20 cellular contexts compared by ENCODE assay signal in genomic region chr12:109654357-109654756, GRCh38.
"Had no signal": no experiment of that assay in that cellular context is flagged by ENCODE, and none has a peak within 500 bp of the region (broad histone marks: within the 10 kb centered on the region; RNA-seq: fewer than 3 reads in every experiment).

No MANE protein-coding gene starts in this region.

- H3K9me3 ChIP-seq: body of pancreas, left lung, sigmoid colon, tibial artery, vagina had no signal

- H3K4me1 ChIP-seq: body of pancreas, left lung, sigmoid colon, tibial artery, vagina had no signal

- ATAC-seq: activated CD8-positive, alpha-beta T cell treated with anti-CD3 and anti-CD28 coated beads, Interleukin-2, amount 10 ng/mL, durations not matched to agents 7 days and 5 days; body of pancreas; left lung; stimulated activated memory B cell treated with anti-CD40 and anti-IgM and Interleukin-4, amounts not matched to agents 10 μg/mL and 1 μg/mL and 100 μg/mL, for 72 hours had no signal

- H3K36me3 Mint-ChIP-seq: activated naive CD8-positive, alpha-beta T cell; stimulated activated memory B cell treated with anti-CD40 and anti-IgM and Interleukin-4, amounts not matched to agents 10 μg/mL and 1 μg/mL and 100 μg/mL, for 72 hours had no signal

- H3K27ac ChIP-seq: body of pancreas, left lung, sigmoid colon, tibial artery, vagina had no signal

- H3K27me3 ChIP-seq: body of pancreas, sigmoid colon, vagina had no signal

- H3K4me3 Mint-ChIP-seq: activated B cell treated with CpG ODN at 0.5 μM for 24 hours; activated CD4-positive, alpha-beta T cell treated with anti-CD3 and anti-CD28 coated beads, Interleukin-2, amount 10 ng/mL, durations not matched to agents 24 days and 14 days; activated CD8-positive, alpha-beta T cell treated with anti-CD3 and anti-CD28 coated beads, Interleukin-2, amount 10 ng/mL, durations not matched to agents 7 days and 5 days; activated naive CD8-positive, alpha-beta T cell; nephron progenitor cell; stimulated activated memory B cell treated with anti-CD40 and anti-IgM and Interleukin-4, amounts not matched to agents 10 μg/mL and 1 μg/mL and 100 μg/mL, for 72 hours; T-helper 2 cell treated with Interferon-gamma antibody and Interleukin-4, amounts not matched to agents 5 μg/mL and 100 μg/mL, for 36 hours had no signal

- H3K27ac Mint-ChIP-seq: activated B cell treated with CpG ODN at 0.5 μM for 24 hours; activated CD4-positive, alpha-beta T cell treated with anti-CD3 and anti-CD28 coated beads, Interleukin-2, amount 10 ng/mL, durations not matched to agents 24 days and 14 days; activated CD8-positive, alpha-beta T cell treated with anti-CD3 and anti-CD28 coated beads, Interleukin-2, amount 10 ng/mL, durations not matched to agents 7 days and 5 days; activated naive CD8-positive, alpha-beta T cell; nephron progenitor cell; stimulated activated memory B cell treated with anti-CD40 and anti-IgM and Interleukin-4, amounts not matched to agents 10 μg/mL and 1 μg/mL and 100 μg/mL, for 72 hours; T-helper 2 cell treated with Interferon-gamma antibody and Interleukin-4, amounts not matched to agents 5 μg/mL and 100 μg/mL, for 36 hours had no signal

- H3K4me1 Mint-ChIP-seq: activated B cell treated with CpG ODN at 0.5 μM for 24 hours; activated CD4-positive, alpha-beta T cell treated with anti-CD3 and anti-CD28 coated beads, Interleukin-2, amount 10 ng/mL, durations not matched to agents 24 days and 14 days; stimulated activated memory B cell treated with anti-CD40 and anti-IgM and Interleukin-4, amounts not matched to agents 10 μg/mL and 1 μg/mL and 100 μg/mL, for 72 hours had no signal

- H3K9me3 Mint-ChIP-seq: activated B cell treated with CpG ODN at 0.5 μM for 24 hours; activated CD4-positive, alpha-beta T cell treated with anti-CD3 and anti-CD28 coated beads, Interleukin-2, amount 10 ng/mL, durations not matched to agents 24 days and 14 days; nephron progenitor cell; stimulated activated memory B cell treated with anti-CD40 and anti-IgM and Interleukin-4, amounts not matched to agents 10 μg/mL and 1 μg/mL and 100 μg/mL, for 72 hours; T-helper 2 cell treated with Interferon-gamma antibody and Interleukin-4, amounts not matched to agents 5 μg/mL and 100 μg/mL, for 36 hours had no signal

- DNase-seq: activated B cell treated with CpG ODN at 0.5 μM for 24 hours; activated CD4-positive, alpha-beta T cell treated with anti-CD3 and anti-CD28 coated beads, Interleukin-2, amount 10 ng/mL, durations not matched to agents 24 days and 14 days; activated CD8-positive, alpha-beta T cell treated with anti-CD3 and anti-CD28 coated beads, Interleukin-2, amount 10 ng/mL, durations not matched to agents 7 days and 5 days; activated gamma-delta T cell treated with Interleukin-2 at 50 U/mL for 16 hours; amniotic stem cell; body of pancreas; central memory CD4-positive, alpha-beta T cell; cortex of kidney; effector CD4-positive, alpha-beta T cell; foreskin fibroblast; left lung; mesenchymal stem cell; nephron progenitor cell; sigmoid colon; stimulated activated CD4-positive, alpha-beta T cell treated with anti-CD3 and anti-CD28 coated beads, Interleukin-2, amount 100 ng/mL, for 48 hours; tibial artery had no signal

- H3K4me3 ChIP-seq: body of pancreas, left lung, sigmoid colon, tibial artery, vagina had no signal

- H3K36me3 ChIP-seq: left lung, sigmoid colon, tibial artery, vagina had no signal
